In genomic region chr6:41895300-41896233, GRCh38 we compare ENCODE assay signal across 1 cellular context.
A peak's percentile ranks its signal among the peaks of the same experiment; 100 is the strongest.
TF ChIP-seq lines count a peak whose summit lies in the region.

USP49 (minus strand) TSS chr6:41895375; CDS start chr6:41806983, 88,392 bp downstream.

TF ChIP-seq in HepG2, 621 proteins besides CTCF, POLR2A, EP300 and RAD21 (continued from another document and continues in another):
- TF ChIP-seq MLXIP (CRISPR knock-in tag; IDR thresholded peaks at IDR 0.05; ENCODE audit: borderline replicate concordance) (no peak), ZNF772 (CRISPR knock-in tag; IDR thresholded peaks at IDR 0.05) (0 out of 2 replicates have a peak, but pooled peaks have one; percentile 34), PHF8 (CRISPR knock-in tag; IDR thresholded peaks at IDR 0.05) (peak; percentile 56; the same call in 1 of the 2 replicates), ZBTB49 (CRISPR knock-in tag; IDR thresholded peaks at IDR 0.05; ENCODE audit: borderline replicate concordance) (no peak), HNRNPLL (IDR thresholded peaks at IDR 0.05; ENCODE audit: low read depth, low read length, poor library complexity, severe bottlenecking) (peak; percentile 100), MEIS2 (CRISPR knock-in tag; IDR thresholded peaks at IDR 0.05) (peak; percentile 79), BCL3 (CRISPR knock-in tag; IDR thresholded peaks at IDR 0.05) (peak; percentile 57; the same call in 1 of the 2 replicates), ZNF280B (CRISPR knock-in tag; IDR thresholded peaks at IDR 0.05; ENCODE audit: borderline replicate concordance) (0 out of 2 replicates have a peak, but pooled peaks have one; percentile 28), NPAS2 (CRISPR knock-in tag; IDR thresholded peaks at IDR 0.05; ENCODE audit: borderline replicate concordance) (no peak), ZNF800 (CRISPR knock-in tag; IDR thresholded peaks at IDR 0.05) (peak; percentile 54; the same call in 1 of the 2 replicates), SP5 (CRISPR knock-in tag; IDR thresholded peaks at IDR 0.05; ENCODE audit: borderline replicate concordance, low read depth) (peak; percentile 38; the same call in 1 of the 2 replicates), TFDP1 (CRISPR knock-in tag; IDR thresholded peaks at IDR 0.05; ENCODE audit: borderline replicate concordance) (0 out of 2 replicates have a peak, but pooled peaks have one; percentile 12), KDM5B (CRISPR knock-in tag; IDR thresholded peaks at IDR 0.05; ENCODE audit: borderline replicate concordance) (peak; percentile 53; the same call in 1 of the 2 replicates), ZNF781 (CRISPR knock-in tag; IDR thresholded peaks at IDR 0.05; ENCODE audit: borderline replicate concordance, not compliant biosample characterization) (peak; percentile 39), ZNF142 (CRISPR knock-in tag; IDR thresholded peaks at IDR 0.05) (0 out of 2 replicates have a peak, but pooled peaks have one; percentile 4), ELF3 (CRISPR knock-in tag; IDR thresholded peaks at IDR 0.05) (no peak), AHR (CRISPR knock-in tag; IDR thresholded peaks at IDR 0.05) (no peak), ARNTL (CRISPR knock-in tag; IDR thresholded peaks at IDR 0.05) (peak; percentile 41; the same call in 1 of the 2 replicates), ZNF761 (CRISPR knock-in tag; conservative IDR thresholded peaks at IDR 0.05) (0 out of 2 replicates have a peak, but pooled peaks have one; percentile 32), JUNB (CRISPR knock-in tag; IDR thresholded peaks at IDR 0.05; ENCODE audit: borderline replicate concordance) (no peak), SP1 (IDR thresholded peaks at IDR 0.05) (no peak), SP1 (CRISPR knock-in tag; IDR thresholded peaks at IDR 0.05) (peak; percentile 79), RFX5 (IDR thresholded peaks at IDR 0.05; ENCODE audit: low read depth, low read length) (no peak), ZNF496 (CRISPR knock-in tag; IDR thresholded peaks at IDR 0.05; ENCODE audit: insufficient replicate concordance) (no peak), TBL1XR1 (IDR thresholded peaks at IDR 0.05; ENCODE audit: borderline replicate concordance, low read length, partially characterized antibody) (no peak), PHF5A (CRISPR knock-in tag; IDR thresholded peaks at IDR 0.05; ENCODE audit: low read depth, unreplicated experiment) (no peak), ZNF547 (CRISPR knock-in tag; IDR thresholded peaks at IDR 0.05) (0 out of 2 replicates have a peak, but pooled peaks have one; percentile 39), ZSCAN21 (CRISPR knock-in tag; IDR thresholded peaks at IDR 0.05; ENCODE audit: borderline replicate concordance) (no peak), ZNF136 (CRISPR knock-in tag; IDR thresholded peaks at IDR 0.05; ENCODE audit: low read depth) (no peak), GTF3A (CRISPR knock-in tag; conservative IDR thresholded peaks at IDR 0.05) (0 out of 2 replicates have a peak, but pooled peaks have one; percentile 53), ZFY (CRISPR knock-in tag; IDR thresholded peaks at IDR 0.05) (peak; percentile 59; the same call in 1 of the 2 replicates), ZNF30 (CRISPR knock-in tag; IDR thresholded peaks at IDR 0.05) (no peak), AGO2 (optimal IDR thresholded peaks at IDR 0.05; ENCODE audit: low read depth, low read length) (peak; percentile 84), ZNF543 (CRISPR knock-in tag; IDR thresholded peaks at IDR 0.05) (no peak), ZNF580 (CRISPR knock-in tag; IDR thresholded peaks at IDR 0.05; ENCODE audit: borderline replicate concordance, low read depth) (no peak), GMEB2 (CRISPR knock-in tag; IDR thresholded peaks at IDR 0.05; ENCODE audit: low read depth) (peak; percentile 37; the same call in 1 of the 2 replicates), FOXK2 (IDR thresholded peaks at IDR 0.05) (no peak), ZNF441 (CRISPR knock-in tag; IDR thresholded peaks at IDR 0.05; ENCODE audit: borderline replicate concordance) (no peak)
